1 cellular context compared by ENCODE assay signal in genomic region chr19:45809643-45810159, GRCh38.
TF ChIP-seq lines count a peak whose summit lies in the region.

No MANE protein-coding gene starts in this region.

TF ChIP-seq in K562, 482 proteins besides CTCF, POLR2A, EP300 and RAD21 (continues in another document):
- no peak for TF ChIP-seq TCF7 (IDR thresholded peaks at IDR 0.05; ENCODE audit: borderline replicate concordance)
- TF ChIP-seq ZNF395 (CRISPR knock-in tag; IDR thresholded peaks at IDR 0.05): peak; percentile 52; the same call in 1 of the 2 replicates
- no peak for TF ChIP-seq LCOR (CRISPR knock-in tag; IDR thresholded peaks at IDR 0.05)
- TF ChIP-seq NEUROD1 (IDR thresholded peaks at IDR 0.05; ENCODE audit: borderline replicate concordance, low read depth, low read length, partially characterized antibody): no peak
- TF ChIP-seq ZBTB17 (CRISPR knock-in tag; IDR thresholded peaks at IDR 0.05): no peak
- peak; percentile 49; the same call in 1 of the 2 replicates for TF ChIP-seq JUN (IDR thresholded peaks at IDR 0.05; ENCODE audit: borderline replicate concordance, low read depth, low read length)
- TF ChIP-seq JUN (CRISPR knock-in tag; IDR thresholded peaks at IDR 0.05; ENCODE audit: borderline replicate concordance): no peak
- TF ChIP-seq NBN (IDR thresholded peaks at IDR 0.05; ENCODE audit: low read depth): 0 out of 2 replicates have a peak, but pooled peaks have one; percentile 35
- no peak for TF ChIP-seq ZMIZ1 (IDR thresholded peaks at IDR 0.05; ENCODE audit: low read depth in 2 of 2, low read length in 2 of 2)
- peak; percentile 89 for TF ChIP-seq SMARCE1 (IDR thresholded peaks at IDR 0.05)
- TF ChIP-seq ZNF134 (CRISPR knock-in tag; conservative IDR thresholded peaks at IDR 0.05): no peak
- peak in 1 of 2 experiments; percentile 64; a peak in 3 of 4 replicates for TF ChIP-seq FOXK2 (conservative IDR thresholded peaks at IDR 0.05 in 1 of 2, IDR thresholded peaks at IDR 0.05 in 1 of 2; ENCODE audit: low read depth in 2 of 2)
- TF ChIP-seq RBM14 (IDR thresholded peaks at IDR 0.05; ENCODE audit: borderline replicate concordance, insufficient read depth, low read depth, low read length): no peak
- TF ChIP-seq CEBPG (CRISPR knock-in tag; IDR thresholded peaks at IDR 0.05): 0 out of 2 replicates have a peak, but pooled peaks have one; percentile 12
- no peak for TF ChIP-seq CEBPG (tag; conservative IDR thresholded peaks at IDR 0.05 in 1 of 2, IDR thresholded peaks at IDR 0.05 in 1 of 2)
- no peak for TF ChIP-seq STAT6 (CRISPR knock-in tag; IDR thresholded peaks at IDR 0.05)
- TF ChIP-seq CBX2 (IDR thresholded peaks at IDR 0.05; ENCODE audit: insufficient read depth, low read length, poor library complexity, severe bottlenecking): no peak
- no peak for TF ChIP-seq ATF2 (CRISPR knock-in tag; IDR thresholded peaks at IDR 0.05)
- TF ChIP-seq ZBED1 (IDR thresholded peaks at IDR 0.05): no peak
- TF ChIP-seq CXXC5 (CRISPR knock-in tag; IDR thresholded peaks at IDR 0.05): 0 out of 2 replicates have a peak, but pooled peaks have one; percentile 11
- TF ChIP-seq NFRKB (IDR thresholded peaks at IDR 0.05; ENCODE audit: low read depth): peak; percentile 59
- no peak for TF ChIP-seq BDP1 (IDR thresholded peaks at IDR 0.05; ENCODE audit: insufficient read depth, insufficient read length)
- no peak for TF ChIP-seq ZNF232 (CRISPR knock-in tag; IDR thresholded peaks at IDR 0.05)
- TF ChIP-seq PRDM10 (IDR thresholded peaks at IDR 0.05; ENCODE audit: partially characterized antibody): no peak
- TF ChIP-seq ZNF24 (IDR thresholded peaks at IDR 0.05): no peak
- no peak for TF ChIP-seq E2F5 (CRISPR knock-in tag; IDR thresholded peaks at IDR 0.05)
- TF ChIP-seq IRF1 (CRISPR knock-in tag; IDR thresholded peaks at IDR 0.05; ENCODE audit: borderline replicate concordance): no peak
- TF ChIP-seq ID3 (CRISPR knock-in tag; IDR thresholded peaks at IDR 0.05): no peak
- TF ChIP-seq ID3 (tag; IDR thresholded peaks at IDR 0.05): no peak
- peak; percentile 62 for TF ChIP-seq NFIC (IDR thresholded peaks at IDR 0.05)
- TF ChIP-seq RBM25 (IDR thresholded peaks at IDR 0.05; ENCODE audit: low read depth, low read length, severe bottlenecking): peak; percentile 32
- no peak for TF ChIP-seq ZNF695 (CRISPR knock-in tag; IDR thresholded peaks at IDR 0.05)
- TF ChIP-seq ZBTB2 (IDR thresholded peaks at IDR 0.05): no peak; the same call in 1 of the 2 replicates
- TF ChIP-seq SPI1 (IDR thresholded peaks at IDR 0.05; ENCODE audit: borderline replicate concordance, low read depth, low read length): no peak
- peak; percentile 45 for TF ChIP-seq ATF7 (IDR thresholded peaks at IDR 0.05)
- TF ChIP-seq DPF2 (IDR thresholded peaks at IDR 0.05): peak; percentile 92
- TF ChIP-seq RUNX1 (IDR thresholded peaks at IDR 0.05; ENCODE audit: low read depth): no peak
- peak; percentile 99 for TF ChIP-seq MAFK (IDR thresholded peaks at IDR 0.05; ENCODE audit: low read length)
- TF ChIP-seq NCOR1 (IDR thresholded peaks at IDR 0.05): peak; percentile 22
- TF ChIP-seq BCL6 (CRISPR knock-in tag; IDR thresholded peaks at IDR 0.05): no peak
- TF ChIP-seq TOE1 (IDR thresholded peaks at IDR 0.05; ENCODE audit: borderline replicate concordance): no peak
- no peak for TF ChIP-seq TOE1 (CRISPR knock-in tag; IDR thresholded peaks at IDR 0.05; ENCODE audit: borderline replicate concordance, low read depth)
- TF ChIP-seq HNRNPL (IDR thresholded peaks at IDR 0.05; ENCODE audit: low read depth, low read length): no peak
- 0 out of 2 replicates have a peak, but pooled peaks have one; percentile 34 for TF ChIP-seq GATAD2A (IDR thresholded peaks at IDR 0.05)
- TF ChIP-seq HDAC1 (IDR thresholded peaks at IDR 0.05): 0 out of 4 replicates have a peak, but pooled peaks of 1 of the 2 experiments have one; percentile 24
- TF ChIP-seq JUND (IDR thresholded peaks at IDR 0.05; ENCODE audit: borderline replicate concordance, low read depth, low read length): peak; percentile 87
- TF ChIP-seq JUND (tag; IDR thresholded peaks at IDR 0.05; ENCODE audit: borderline replicate concordance, low read depth, low read length): peak; percentile 82; the same call in 2 of the 3 replicates
- TF ChIP-seq CBX3 (IDR thresholded peaks at IDR 0.05; ENCODE audit: borderline replicate concordance in 1 of 2, low read length in 2 of 2): peak in 1 of 2 experiments; percentile 44; a peak in 1 of 3 replicates
- no peak for TF ChIP-seq FOXA1 (IDR thresholded peaks at IDR 0.05; ENCODE audit: borderline replicate concordance)
- 0 out of 2 replicates have a peak, but pooled peaks have one; percentile 26 for TF ChIP-seq ZNF175 (CRISPR knock-in tag; IDR thresholded peaks at IDR 0.05; ENCODE audit: low read depth)
- peak; percentile 87 for TF ChIP-seq FOSL1 (tag; conservative IDR thresholded peaks at IDR 0.05)
- TF ChIP-seq KAT8 (IDR thresholded peaks at IDR 0.05; ENCODE audit: low read depth): no peak
- TF ChIP-seq MCM2 (IDR thresholded peaks at IDR 0.05; ENCODE audit: low read depth): no peak
- TF ChIP-seq SMAD2 (IDR thresholded peaks at IDR 0.05; ENCODE audit: low read depth, low read length): no peak
- TF ChIP-seq SMC3 (conservative IDR thresholded peaks at IDR 0.05; ENCODE audit: insufficient read depth, low read depth, low read length): no peak
